In genomic region chr4:129113919-129114318, GRCh38 we compare ENCODE assay signal across 26 cellular contexts.
"Had no signal": no experiment of that assay in that cellular context is flagged by ENCODE, and none has a peak within 500 bp of the region (broad histone marks: within the 10 kb centered on the region; RNA-seq: fewer than 3 reads in every experiment).

No MANE protein-coding gene starts in this region.

- ATAC-seq: activated CD8-positive, alpha-beta T cell treated with anti-CD3 and anti-CD28 coated beads, Interleukin-2, amount 10 ng/mL, durations not matched to agents 7 days and 5 days; Panc1 had no signal

- H3K9me3 Mint-ChIP-seq: activated naive CD4-positive, alpha-beta T cell treated with anti-CD3 and anti-CD28 coated beads, Interleukin-2, amount 50 U/mL, for 24 hours; activated T-helper 1 cell treated with anti-CD3 and anti-CD28 coated beads, Interleukin-12 subunit alpha, Interleukin-12 subunit beta, Interleukin-2, Interleukin-4 antibody, amounts not matched to agents 30 ng/mL and 10 ng/mL and 1 ng/mL, durations not matched to agents 14 hours and 24 hours and 36 hours; central memory CD8-positive, alpha-beta T cell; T-helper 1 cell treated with Interleukin-12 subunit alpha and Interleukin-12 subunit beta and Interleukin-4 antibody, amounts not matched to agents 30 μg/mL and 1 μg/mL, for 36 hours had no signal

- DNase-seq: activated CD4-positive, alpha-beta T cell treated with anti-CD3 and anti-CD28 coated beads for 48 hours; activated CD4-positive, alpha-beta T cell treated with anti-CD3 and anti-CD28 coated beads, Interleukin-2, amount 50 U/mL, for 4 hours; activated CD4-positive, CD25-positive, alpha-beta regulatory T cell treated with anti-CD3 and anti-CD28 coated beads, Interleukin-2, amount 50 U/mL, for 72 hours; activated CD8-positive, alpha-beta memory T cell treated with anti-CD3 and anti-CD28 coated beads, Interleukin-2, amount 50 U/mL, for 48 hours; activated CD8-positive, alpha-beta T cell treated with anti-CD3 and anti-CD28 coated beads, Interleukin-2, amount 10 ng/mL, durations not matched to agents 7 days and 5 days; activated effector memory CD4-positive, alpha-beta T cell treated with Interleukin-2 at 50 U/mL for 16 hours; activated naive CD4-positive, alpha-beta T cell; activated T-cell treated with anti-CD3 and anti-CD28 coated beads, Interleukin-2, amount 50 U/mL, for 1 hour; aorta; MG63; NCI-H1105; NCI-H1436; NCI-H1694 treated with DMSO at 0.1 percent for 48 hours; NCI-H2029 treated with DMSO at 0.1 percent for 48 hours; NCI-H345; NCI-H510A; NCI-H526 treated with DMSO at 0.1 percent for 48 hours; NK-92 treated with Interleukin-12 subunit alpha and Interleukin-12 subunit beta, amount 100 ng/mL, for 24 hours; OCI-M1; SHP77 had no signal

- H3K27me3 ChIP-seq: MG63, SJSA1 had no signal

- H3K27ac Mint-ChIP-seq: activated CD8-positive, alpha-beta T cell treated with anti-CD3 and anti-CD28 coated beads, Interleukin-2, amount 10 ng/mL, durations not matched to agents 7 days and 5 days; activated naive CD4-positive, alpha-beta T cell treated with anti-CD3 and anti-CD28 coated beads, Interleukin-2, amount 50 U/mL, for 24 hours; activated T-helper 1 cell treated with anti-CD3 and anti-CD28 coated beads, Interleukin-12 subunit alpha, Interleukin-12 subunit beta, Interleukin-2, Interleukin-4 antibody, amounts not matched to agents 30 ng/mL and 10 ng/mL and 1 ng/mL, durations not matched to agents 14 hours and 24 hours and 36 hours; T-helper 1 cell treated with Interleukin-12 subunit alpha and Interleukin-12 subunit beta and Interleukin-4 antibody, amounts not matched to agents 30 μg/mL and 1 μg/mL, for 36 hours had no signal

- H3K27ac ChIP-seq: SJSA1 had no signal

- H3K4me1 ChIP-seq: SJSA1 had no signal

- H3K4me1 Mint-ChIP-seq: activated naive CD4-positive, alpha-beta T cell treated with anti-CD3 and anti-CD28 coated beads, Interleukin-2, amount 50 U/mL, for 24 hours; central memory CD8-positive, alpha-beta T cell had no signal

- H3K4me3 Mint-ChIP-seq: activated CD8-positive, alpha-beta T cell treated with anti-CD3 and anti-CD28 coated beads, Interleukin-2, amount 10 ng/mL, durations not matched to agents 7 days and 5 days; activated naive CD4-positive, alpha-beta T cell treated with anti-CD3 and anti-CD28 coated beads, Interleukin-2, amount 50 U/mL, for 24 hours; activated T-helper 1 cell treated with anti-CD3 and anti-CD28 coated beads, Interleukin-12 subunit alpha, Interleukin-12 subunit beta, Interleukin-2, Interleukin-4 antibody, amounts not matched to agents 30 ng/mL and 10 ng/mL and 1 ng/mL, durations not matched to agents 14 hours and 24 hours and 36 hours; central memory CD8-positive, alpha-beta T cell; T-helper 1 cell treated with Interleukin-12 subunit alpha and Interleukin-12 subunit beta and Interleukin-4 antibody, amounts not matched to agents 30 μg/mL and 1 μg/mL, for 36 hours had no signal

- H3K27me3 Mint-ChIP-seq: activated naive CD4-positive, alpha-beta T cell treated with anti-CD3 and anti-CD28 coated beads, Interleukin-2, amount 50 U/mL, for 24 hours; central memory CD8-positive, alpha-beta T cell had no signal

- H3K9me3 ChIP-seq: MG63, SJSA1 had no signal
